1 cellular context compared by ENCODE assay signal in the genomic region with DNA sequence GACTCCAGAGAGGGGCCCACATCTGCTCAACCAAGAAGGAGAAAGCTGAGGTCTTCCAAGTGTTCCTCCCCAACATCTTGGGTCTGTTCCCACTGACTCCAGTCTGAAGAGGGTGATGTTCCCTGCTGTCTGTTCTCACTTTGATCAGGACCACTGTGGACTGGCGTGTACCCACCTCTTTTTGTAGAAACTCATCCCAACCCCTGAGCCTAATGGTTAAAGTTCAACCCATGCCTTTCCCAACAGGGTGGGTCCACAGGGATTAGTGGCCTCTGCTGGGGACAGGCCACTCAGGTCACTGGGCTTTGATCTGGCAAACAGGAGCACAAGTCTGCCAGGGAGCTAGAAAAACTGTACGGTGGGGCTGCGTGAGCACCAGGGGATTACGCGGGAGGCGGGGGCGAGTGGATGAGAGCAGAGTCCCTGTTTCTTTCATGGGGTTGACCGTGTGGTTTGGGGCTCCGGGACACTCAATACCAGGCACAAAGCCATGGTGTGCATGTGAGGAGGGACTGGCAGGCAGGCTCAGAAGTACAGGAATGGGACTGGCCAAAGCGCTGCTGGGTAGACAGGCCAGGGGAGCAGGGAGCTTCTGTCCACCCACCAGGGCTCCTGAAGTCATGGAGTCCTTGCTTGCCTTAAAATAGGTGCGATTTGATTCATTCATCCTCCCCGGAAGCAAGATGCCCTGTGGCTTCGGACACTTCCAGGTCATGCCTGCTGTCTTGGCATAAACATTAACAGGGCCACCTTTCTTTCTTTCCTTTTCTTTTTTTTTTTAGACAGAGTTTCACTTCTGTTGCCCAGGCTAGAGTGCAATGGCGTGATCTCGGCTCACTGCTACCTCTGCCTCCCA.
TF ChIP-seq lines count a peak whose summit lies in the region.

Gene CA5A (minus strand): TSS at position 155 of the 856 bp plus-strand sequence. CDS start 79 bp downstream, at position 76.

TF ChIP-seq in HepG2, 621 proteins besides CTCF, POLR2A, EP300 and RAD21 (continued from another document and continues in another):
- peak; percentile 76; the same call in 1 of the 2 replicates for TF ChIP-seq RERE (CRISPR knock-in tag; IDR thresholded peaks at IDR 0.05; ENCODE audit: low read depth)
- TF ChIP-seq CBX1 (IDR thresholded peaks at IDR 0.05; ENCODE audit: low read depth): peak; percentile 16
- no peak for TF ChIP-seq BRCA1 (CRISPR knock-in tag; IDR thresholded peaks at IDR 0.05)
- no peak for TF ChIP-seq KLF15 (CRISPR knock-in tag; IDR thresholded peaks at IDR 0.05; ENCODE audit: borderline replicate concordance)
- TF ChIP-seq SRSF9 (IDR thresholded peaks at IDR 0.05; ENCODE audit: borderline replicate concordance, insufficient read depth, low read depth, low read length, poor library complexity, severe bottlenecking): no peak
- TF ChIP-seq SOX6 (IDR thresholded peaks at IDR 0.05): no peak
- peak; percentile 91 for TF ChIP-seq SOX6 (CRISPR knock-in tag; IDR thresholded peaks at IDR 0.05)
- TF ChIP-seq RFXANK (CRISPR knock-in tag; IDR thresholded peaks at IDR 0.05): peak; percentile 91; the same call in 1 of the 2 replicates
- TF ChIP-seq, protein P1, sequence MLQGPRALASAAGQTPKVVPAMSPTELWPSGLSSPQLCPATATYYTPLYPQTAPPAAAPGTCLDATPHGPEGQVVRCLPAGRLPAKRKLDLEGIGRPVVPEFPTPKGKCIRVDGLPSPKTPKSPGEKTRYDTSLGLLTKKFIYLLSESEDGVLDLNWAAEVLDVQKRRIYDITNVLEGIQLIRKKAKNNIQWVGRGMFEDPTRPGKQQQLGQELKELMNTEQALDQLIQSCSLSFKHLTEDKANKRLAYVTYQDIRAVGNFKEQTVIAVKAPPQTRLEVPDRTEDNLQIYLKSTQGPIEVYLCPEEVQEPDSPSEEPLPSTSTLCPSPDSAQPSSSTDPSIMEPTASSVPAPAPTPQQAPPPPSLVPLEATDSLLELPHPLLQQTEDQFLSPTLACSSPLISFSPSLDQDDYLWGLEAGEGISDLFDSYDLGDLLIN (CRISPR knock-in tag; IDR thresholded peaks at IDR 0.05; ENCODE audit: borderline replicate concordance): no peak
- no peak; the same call in 1 of the 2 replicates for TF ChIP-seq ZNF747 (CRISPR knock-in tag; IDR thresholded peaks at IDR 0.05; ENCODE audit: borderline replicate concordance)
- TF ChIP-seq, protein P2, sequence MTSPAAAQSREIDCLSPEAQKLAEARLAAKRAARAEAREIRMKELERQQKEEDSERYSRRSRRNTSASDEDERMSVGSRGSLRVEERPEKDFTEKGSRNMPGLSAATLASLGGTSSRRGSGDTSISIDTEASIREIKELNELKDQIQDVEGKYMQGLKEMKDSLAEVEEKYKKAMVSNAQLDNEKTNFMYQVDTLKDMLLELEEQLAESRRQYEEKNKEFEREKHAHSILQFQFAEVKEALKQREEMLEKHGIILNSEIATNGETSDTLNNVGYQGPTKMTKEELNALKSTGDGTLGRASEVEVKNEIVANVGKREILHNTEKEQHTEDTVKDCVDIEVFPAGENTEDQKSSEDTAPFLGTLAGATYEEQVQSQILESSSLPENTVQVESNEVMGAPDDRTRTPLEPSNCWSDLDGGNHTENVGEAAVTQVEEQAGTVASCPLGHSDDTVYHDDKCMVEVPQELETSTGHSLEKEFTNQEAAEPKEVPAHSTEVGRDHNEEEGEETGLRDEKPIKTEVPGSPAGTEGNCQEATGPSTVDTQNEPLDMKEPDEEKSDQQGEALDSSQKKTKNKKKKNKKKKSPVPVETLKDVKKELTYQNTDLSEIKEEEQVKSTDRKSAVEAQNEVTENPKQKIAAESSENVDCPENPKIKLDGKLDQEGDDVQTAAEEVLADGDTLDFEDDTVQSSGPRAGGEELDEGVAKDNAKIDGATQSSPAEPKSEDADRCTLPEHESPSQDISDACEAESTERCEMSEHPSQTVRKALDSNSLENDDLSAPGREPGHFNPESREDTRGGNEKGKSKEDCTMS (CRISPR knock-in tag; conservative IDR thresholded peaks at IDR 0.05): no peak; the same call in 1 of the 2 replicates
- TF ChIP-seq IKZF1 (IDR thresholded peaks at IDR 0.05): no peak
- TF ChIP-seq ZHX1 (CRISPR knock-in tag; IDR thresholded peaks at IDR 0.05; ENCODE audit: low read depth): peak; percentile 96
- peak; percentile 82 for TF ChIP-seq ZNF605 (CRISPR knock-in tag; IDR thresholded peaks at IDR 0.05)
- TF ChIP-seq SP2 (CRISPR knock-in tag; IDR thresholded peaks at IDR 0.05): no peak
- no peak for TF ChIP-seq SETDB1 (CRISPR knock-in tag; IDR thresholded peaks at IDR 0.05; ENCODE audit: borderline replicate concordance)
- peak; percentile 91 for TF ChIP-seq MED8 (CRISPR knock-in tag; IDR thresholded peaks at IDR 0.05; ENCODE audit: insufficient replicate concordance)
- TF ChIP-seq, protein P3, sequence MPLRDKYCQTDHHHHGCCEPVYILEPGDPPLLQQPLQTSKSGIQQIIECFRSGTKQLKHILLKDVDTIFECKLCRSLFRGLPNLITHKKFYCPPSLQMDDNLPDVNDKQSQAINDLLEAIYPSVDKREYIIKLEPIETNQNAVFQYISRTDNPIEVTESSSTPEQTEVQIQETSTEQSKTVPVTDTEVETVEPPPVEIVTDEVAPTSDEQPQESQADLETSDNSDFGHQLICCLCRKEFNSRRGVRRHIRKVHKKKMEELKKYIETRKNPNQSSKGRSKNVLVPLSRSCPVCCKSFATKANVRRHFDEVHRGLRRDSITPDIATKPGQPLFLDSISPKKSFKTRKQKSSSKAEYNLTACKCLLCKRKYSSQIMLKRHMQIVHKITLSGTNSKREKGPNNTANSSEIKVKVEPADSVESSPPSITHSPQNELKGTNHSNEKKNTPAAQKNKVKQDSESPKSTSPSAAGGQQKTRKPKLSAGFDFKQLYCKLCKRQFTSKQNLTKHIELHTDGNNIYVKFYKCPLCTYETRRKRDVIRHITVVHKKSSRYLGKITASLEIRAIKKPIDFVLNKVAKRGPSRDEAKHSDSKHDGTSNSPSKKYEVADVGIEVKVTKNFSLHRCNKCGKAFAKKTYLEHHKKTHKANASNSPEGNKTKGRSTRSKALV (CRISPR knock-in tag; IDR thresholded peaks at IDR 0.05): no peak; the same call in 1 of the 2 replicates
- peak; percentile 92; the same call in 1 of the 2 replicates for TF ChIP-seq ZNF788 (CRISPR knock-in tag; IDR thresholded peaks at IDR 0.05; ENCODE audit: borderline replicate concordance)
- TF ChIP-seq, protein P4, sequence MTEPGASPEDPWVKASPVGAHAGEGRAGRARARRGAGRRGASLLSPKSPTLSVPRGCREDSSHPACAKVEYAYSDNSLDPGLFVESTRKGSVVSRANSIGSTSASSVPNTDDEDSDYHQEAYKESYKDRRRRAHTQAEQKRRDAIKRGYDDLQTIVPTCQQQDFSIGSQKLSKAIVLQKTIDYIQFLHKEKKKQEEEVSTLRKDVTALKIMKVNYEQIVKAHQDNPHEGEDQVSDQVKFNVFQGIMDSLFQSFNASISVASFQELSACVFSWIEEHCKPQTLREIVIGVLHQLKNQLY (CRISPR knock-in tag; IDR thresholded peaks at IDR 0.05): peak; percentile 91
- TF ChIP-seq ZNF569 (CRISPR knock-in tag; IDR thresholded peaks at IDR 0.05; ENCODE audit: borderline replicate concordance): peak; percentile 88; the same call in 1 of the 2 replicates
- TF ChIP-seq ARID4A (CRISPR knock-in tag; IDR thresholded peaks at IDR 0.05; ENCODE audit: borderline replicate concordance): peak; percentile 90; the same call in 1 of the 2 replicates
- TF ChIP-seq, protein P5, sequence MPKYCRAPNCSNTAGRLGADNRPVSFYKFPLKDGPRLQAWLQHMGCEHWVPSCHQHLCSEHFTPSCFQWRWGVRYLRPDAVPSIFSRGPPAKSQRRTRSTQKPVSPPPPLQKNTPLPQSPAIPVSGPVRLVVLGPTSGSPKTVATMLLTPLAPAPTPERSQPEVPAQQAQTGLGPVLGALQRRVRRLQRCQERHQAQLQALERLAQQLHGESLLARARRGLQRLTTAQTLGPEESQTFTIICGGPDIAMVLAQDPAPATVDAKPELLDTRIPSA (CRISPR knock-in tag; IDR thresholded peaks at IDR 0.05; ENCODE audit: borderline replicate concordance): peak; percentile 43; the same call in 1 of the 2 replicates
- TF ChIP-seq CBX2 (IDR thresholded peaks at IDR 0.05; ENCODE audit: low read depth, low read length): no peak
- TF ChIP-seq CBX2 (CRISPR knock-in tag; IDR thresholded peaks at IDR 0.05; ENCODE audit: low read depth): no peak; the same call in 1 of the 2 replicates
